In genomic region chr2:152474523-152474922, GRCh38 we compare ENCODE assay signal across 5 cellular contexts.
A peak's percentile ranks its signal among the peaks of the same experiment; 100 is the strongest.
DNase-seq lines count a peak whose midpoint lies in the region; ATAC-seq, FAIRE-seq and TF ChIP-seq lines count a peak whose summit lies in the region.
"Not testable (repeated sequence)": the region's sequence is repeated elsewhere in the genome, so short reads cannot be mapped to it uniquely, and the experiment has no call there.

No MANE protein-coding gene starts in this region.

- not testable (repeated sequence) for H3K56ac ChIP-seq in IMR-90 (ENCODE audit: extremely low read depth, insufficient read depth, low read length)

- not testable (repeated sequence) for H3K18ac ChIP-seq in IMR-90 (ENCODE audit: low read depth, low read length)

- intact Hi-C loops in IMR-90 (cut with micrococcal nuclease); MCF 10A (cut with micrococcal nuclease): not testable (repeated sequence)

- not testable (repeated sequence) for H3K9me1 ChIP-seq in IMR-90 (ENCODE audit: insufficient read depth, low read length)

- H2BK120ac ChIP-seq in IMR-90 (ENCODE audit: low read depth, low read length), result not testable (repeated sequence)

- H3K79me1 ChIP-seq in IMR-90 (ENCODE audit: low read depth in 1 of 2, low read length in 2 of 2), result peaks cover 11 to 18% of the 10 kb centered on the region in 2 experiments; a peak in 2 of 4 replicates

- not testable (repeated sequence) for TF ChIP-seq EP300 in A549 (IDR thresholded peaks at IDR 0.05)

- H2AFZ ChIP-seq in IMR-90 (replicated peaks; ENCODE audit: low read length, poor library complexity), result not testable (repeated sequence)

- H2BK20ac ChIP-seq in IMR-90 (ENCODE audit: low read depth, low read length), result not testable (repeated sequence)

- H3K4me3 ChIP-seq in A549; IMR-90 (ENCODE audit: insufficient read depth, low read depth, low read length): not testable (repeated sequence)

- not testable (repeated sequence) for H4K8ac ChIP-seq in IMR-90 (ENCODE audit: low read depth in 2 of 2, low read length in 2 of 2)

- not testable (repeated sequence) for TF ChIP-seq RAD21 in A549 (conservative IDR thresholded peaks at IDR 0.05 in 1 of 2, IDR thresholded peaks at IDR 0.05 in 1 of 2); IMR-90 (IDR thresholded peaks at IDR 0.05; ENCODE audit: low read length)

- TF ChIP-seq CTCF in A549 (IDR thresholded peaks at IDR 0.05); IMR-90 (conservative IDR thresholded peaks at IDR 0.05; ENCODE audit: low read depth, low read length); MCF 10A (IDR thresholded peaks at IDR 0.05; ENCODE audit: unreplicated experiment); endothelial cell (IDR thresholded peaks at IDR 0.05; ENCODE audit: unreplicated experiment): not testable (repeated sequence)

- H3K4me2 ChIP-seq in A549, result peak overlapping the region; percentile 74; the same call in 2 of the 3 replicates
- not testable (repeated sequence) for H3K4me2 ChIP-seq in IMR-90 (ENCODE audit: low read depth, low read length)

- not testable (repeated sequence) for H3K36me3 ChIP-seq in IMR-90 (ENCODE audit: control insufficient read depth, insufficient read depth, low read length)

- H3K27me3 Mint-ChIP-seq in MCF 10A (ENCODE audit: insufficient read depth, unreplicated experiment); endothelial cell (ENCODE audit: unreplicated experiment): not testable (repeated sequence)

- H3K4me3 Mint-ChIP-seq in MCF 10A (ENCODE audit: unreplicated experiment); endothelial cell (ENCODE audit: unreplicated experiment): not testable (repeated sequence)

- DNase-seq in A549 (ENCODE audit: low read depth in 1 of 2, low spot score in 1 of 2); IMR-90; MCF 10A (ENCODE audit: unreplicated experiment); endothelial cell (ENCODE audit: low spot score): not testable (repeated sequence)

- CTCF ChIA-PET in A549 (lab: Yijun Ruan, JAX) (interaction anchor here (0.6 to 1.8 kb wide), 3 partner anchors 11 to 161 kb away, joined by 4 read pairs; no protein-coding TSS in a partner anchor), IMR-90 (lab: Yijun Ruan, JAX) (interaction anchor here (0.6 kb wide), 1 partner anchor 92 kb away, joined by 4 read pairs; no protein-coding TSS in a partner anchor), MCF 10A (lab: Yijun Ruan, JAX) (interaction anchor here (0.6 to 1.3 kb wide), 9 partner anchors 12 to 162 kb away, joined by 3 to 4 read pairs (median 3); no protein-coding TSS in a partner anchor)

- H3K9me3 Mint-ChIP-seq in MCF 10A (ENCODE audit: unreplicated experiment); endothelial cell (ENCODE audit: unreplicated experiment): not testable (repeated sequence)

- not testable (repeated sequence) for H2BK15ac ChIP-seq in IMR-90 (ENCODE audit: low read depth, low read length)

- POLR2A ChIA-PET in A549 (lab: Yijun Ruan, JAX); IMR-90 (lab: Charles Lee; ENCODE audit: unreplicated experiment): not testable (repeated sequence)
- POLR2A ChIA-PET in MCF 10A (lab: Yijun Ruan, JAX), result interaction anchor here (0.6 to 5.8 kb wide), 11 partner anchors 12 to 299 kb away, joined by 3 to 38 read pairs (median 3); no protein-coding TSS in a partner anchor

- H3K4me1 ChIP-seq in A549, result peaks cover 82% of the 10 kb centered on the region
- H3K4me1 ChIP-seq in IMR-90 (ENCODE audit: control insufficient read depth, insufficient read depth, low read length), result not testable (repeated sequence)

- WGBS in A549 (ENCODE audit: missing lambda C conversion rate), result 93% methylated on average over 5 of the region's 5 CpGs
- WGBS in IMR-90 (ENCODE audit: extremely low coverage in 2 of 2, insufficient read length in 1 of 2), 2 experiments, result no CpG with 5 or more reads among the region's 5 CpGs

- H3K4ac ChIP-seq in IMR-90 (ENCODE audit: low read depth, low read length), result not testable (repeated sequence)

- not testable (repeated sequence) for TF ChIP-seq POLR2A in A549 (IDR thresholded peaks at IDR 0.05; ENCODE audit: low read length); IMR-90 (IDR thresholded peaks at IDR 0.05; ENCODE audit: low read depth, low read length)

- not testable (repeated sequence) for H3K9me3 ChIP-seq in A549; IMR-90 (ENCODE audit: control insufficient read depth, insufficient read depth, low read length)

- H3K4me1 Mint-ChIP-seq in MCF 10A (ENCODE audit: insufficient read depth, unreplicated experiment), result peaks cover 25% of the 10 kb centered on the region
- H3K4me1 Mint-ChIP-seq in endothelial cell (ENCODE audit: unreplicated experiment), result not testable (repeated sequence)

- not testable (repeated sequence) for H3K14ac ChIP-seq in IMR-90 (replicated peaks; ENCODE audit: low read depth, low read length)

- ATAC-seq in A549; IMR-90 (ENCODE audit: low read depth): not testable (repeated sequence)

- H2BK5ac ChIP-seq in IMR-90 (ENCODE audit: low read depth, low read length, poor library complexity, severe bottlenecking), result not testable (repeated sequence)

- not testable (repeated sequence) for H3K9ac ChIP-seq in IMR-90 (ENCODE audit: low read depth, low read length)

- H3K27ac ChIP-seq in A549, result peak overlapping the region; percentile 69 to 81; a peak in 5 of 6 replicates
- not testable (repeated sequence) for H3K27ac ChIP-seq in IMR-90 (ENCODE audit: insufficient read depth, low read length)
- H3K27ac ChIP-seq in temporal lobe (ENCODE audit: low read depth, low read length), result peak overlapping the region; percentile 12

- not testable (repeated sequence) for H3K27me3 ChIP-seq in IMR-90 (ENCODE audit: control insufficient read depth, insufficient read depth, low read length)

- not testable (repeated sequence) for H3K23ac ChIP-seq in IMR-90 (ENCODE audit: low read depth, low read length)

- not testable (repeated sequence) for H2AK9ac ChIP-seq in IMR-90 (replicated peaks; ENCODE audit: low read depth, low read length, poor library complexity)

- H4K5ac ChIP-seq in IMR-90 (ENCODE audit: low read depth, low read length), result not testable (repeated sequence)

- BruUV-seq in IMR-90 (replicated peaks; lab: Mats Ljungman, UMichigan); MCF 10A (replicated peaks; lab: Mats Ljungman, UMichigan): not testable (repeated sequence)

- dilution Hi-C loops in IMR-90 (cut with HindIII; ENCODE audit: low sequenced_read_pairs, unreplicated experiment), result not testable (repeated sequence)

- in situ Hi-C loops in IMR-90 (cut with MboI; ENCODE audit: low sequenced_read_pairs), result not testable (repeated sequence)

- not testable (repeated sequence) for FAIRE-seq in A549 (lab: Jason Lieb, UNC)

- peak overlapping the region; percentile 42 for H3K27ac Mint-ChIP-seq in MCF 10A (ENCODE audit: low read depth, unreplicated experiment)
- H3K27ac Mint-ChIP-seq in endothelial cell (ENCODE audit: unreplicated experiment), result peak overlapping the region; percentile 24

- H3K36me3 Mint-ChIP-seq in MCF 10A (ENCODE audit: insufficient read depth, unreplicated experiment); endothelial cell (ENCODE audit: low read depth, unreplicated experiment): not testable (repeated sequence)

- H2AK5ac ChIP-seq in IMR-90 (ENCODE audit: low read depth, low read length), result not testable (repeated sequence)

- H4K91ac ChIP-seq in IMR-90 (ENCODE audit: insufficient read depth, low read depth, low read length), result not testable (repeated sequence)

- not testable (repeated sequence) for H4K20me1 ChIP-seq in IMR-90 (ENCODE audit: insufficient read depth, low read length)

TF ChIP-seq in A549, 52 proteins besides CTCF, POLR2A, EP300 and RAD21:
- TF ChIP-seq MAFK (IDR thresholded peaks at IDR 0.05; ENCODE audit: partially characterized antibody), result peak; percentile 79

TF ChIP-seq in IMR-90, 13 proteins besides CTCF, POLR2A, EP300 and RAD21:
- TF ChIP-seq MAFK (IDR thresholded peaks at IDR 0.05; ENCODE audit: low read depth, low read length), result peak; percentile 38; the same call in 1 of the 2 replicates
